In genomic region chr15:77634266-77634962, GRCh38 we compare ENCODE assay signal across 8 cellular contexts. TPM values are rescaled to one million over a fixed set of nuclear protein-coding genes. Genes with fewer than 3 reads are reported as not detected.
DNase-seq lines count a peak whose midpoint lies in the region; ATAC-seq, FAIRE-seq and TF ChIP-seq lines count a peak whose summit lies in the region.

No MANE protein-coding gene starts in this region.

- H4K20me1 ChIP-seq in GM12878 (ENCODE audit: control insufficient read depth, insufficient read depth), result no peaks in the 10 kb centered on the region

- no TSS peak for BruUV-seq in GM12878 (replicated peaks; lab: Mats Ljungman, UMichigan)

- peaks cover 33% of the 10 kb centered on the region for H3K27me3 Mint-ChIP-seq in IgD-negative memory B cell
- H3K27me3 Mint-ChIP-seq in T-helper 2 cell treated with Interferon-gamma antibody and Interleukin-4, amounts not matched to agents 5 μg/mL and 100 μg/mL, for 36 hours (ENCODE audit: low read depth), result peaks cover 48% of the 10 kb centered on the region

- no peak overlapping the region for H3K27ac Mint-ChIP-seq in IgD-negative memory B cell
- no peak overlapping the region for H3K27ac Mint-ChIP-seq in T-helper 2 cell treated with Interferon-gamma antibody and Interleukin-4, amounts not matched to agents 5 μg/mL and 100 μg/mL, for 36 hours

- no peak overlapping the region for H3K27ac ChIP-seq in GM12878 (ENCODE audit: control insufficient read depth, insufficient read depth)

- RAD21 ChIA-PET in GM12878 (lab: Charles Lee; ENCODE audit: unreplicated experiment), result interaction anchor here (1.0 to 2.6 kb wide), 4 partner anchors 17 to 241 kb away, joined by 3 to 19 read pairs (median 4); no protein-coding TSS in a partner anchor

- no peaks in the 10 kb centered on the region for H3K9me3 ChIP-seq in GM12878 (replicated peaks; ENCODE audit: control insufficient read depth, insufficient read depth, low read length)

- intact Hi-C loops in GM12878 (cut with micrococcal nuclease; ENCODE audit: unreplicated experiment), result loop anchor here (1.0 to 5.0 kb wide), 3 partner anchors 187 to 447 kb away; no protein-coding TSS in a partner anchor

- TF ChIP-seq EP300 in GM12878 (IDR thresholded peaks at IDR 0.05; ENCODE audit: borderline replicate concordance in 1 of 2, control insufficient read depth in 1 of 2, low read depth in 2 of 2, low read length in 2 of 2), result no peak

- peak; percentile 73 for DNase-seq in D721Med (ENCODE audit: insufficient read length, low spot score)
- peak; percentile 53 for DNase-seq in T-helper 2 cell treated with Interferon-gamma antibody and Interleukin-4, amounts not matched to agents 5 μg/mL and 100 μg/mL, for 36 hours (ENCODE audit: low spot score)
- no peak for DNase-seq in GM12878 (ENCODE audit: low read depth, low spot score)
- DNase-seq in iris pigment epithelial cell (ENCODE audit: low read depth), result peak; percentile 72
- DNase-seq in stimulated activated CD4-positive, alpha-beta T cell treated with anti-CD3 and anti-CD28 coated beads, Interleukin-2, amount 100 ng/mL, for 24 hours, result peak; percentile 67 to 80
- DNase-seq in NCI-H2107 treated with DMSO at 0.1 percent for 48 hours (lab: John Stamatoyannopoulos, UW; ENCODE audit: unreplicated experiment), result no peak

- H2AFZ ChIP-seq in GM12878 (ENCODE audit: control insufficient read depth, low read depth, low read length), result no peak overlapping the region

- H3K36me3 Mint-ChIP-seq in IgD-negative memory B cell, result peaks cover 2% of the 10 kb centered on the region
- H3K36me3 Mint-ChIP-seq in T-helper 2 cell treated with Interferon-gamma antibody and Interleukin-4, amounts not matched to agents 5 μg/mL and 100 μg/mL, for 36 hours (ENCODE audit: low read depth), result no peaks in the 10 kb centered on the region

- peak overlapping the region; percentile 17 to 88 (median 72) for H3K4me3 Mint-ChIP-seq in IgD-negative memory B cell
- H3K4me3 Mint-ChIP-seq in T-helper 2 cell treated with Interferon-gamma antibody and Interleukin-4, amounts not matched to agents 5 μg/mL and 100 μg/mL, for 36 hours, result peak overlapping the region; percentile 24

- H3K4me1 Mint-ChIP-seq in IgD-negative memory B cell, result peaks cover 6 to 10% (median 9%) of the 10 kb centered on the region in 3 donors
- H3K4me1 Mint-ChIP-seq in T-helper 2 cell treated with Interferon-gamma antibody and Interleukin-4, amounts not matched to agents 5 μg/mL and 100 μg/mL, for 36 hours (ENCODE audit: low read depth), result no peaks in the 10 kb centered on the region

- SMC1A ChIA-PET in GM12878 (lab: Charles Lee; ENCODE audit: uncharacterized antibody, unreplicated experiment), result interaction anchor here (1.0 to 1.7 kb wide), 4 partner anchors 33 to 240 kb away, joined by 3 to 5 read pairs (median 4); no protein-coding TSS in a partner anchor

- TF ChIP-seq CTCF in D721Med (IDR thresholded peaks at IDR 0.05; ENCODE audit: insufficient read depth, missing control alignments), result peak; percentile 64
- peak; percentile 62 to 71 (median 67) for TF ChIP-seq CTCF in GM12878 (IDR thresholded peaks at IDR 0.05 in 2 of 3, conservative IDR thresholded peaks at IDR 0.05 in 1 of 3; ENCODE audit: control insufficient read depth in 2 of 3, extremely low read depth in 1 of 3, insufficient read depth in 1 of 3, low read depth in 3 of 3, low read length in 3 of 3)

- ATAC-seq in GM12878 (peak; percentile 85), HG03439 (IDR thresholded peaks at IDR 0.05; ENCODE audit: unreplicated experiment) (no peak)

- POLR2A ChIA-PET in GM12878 (lab: Charles Lee), result no interaction called here

- no peak for TF ChIP-seq POLR2A in GM12878 (IDR thresholded peaks at IDR 0.05; ENCODE audit: low read depth, low read length)

- H3K79me2 ChIP-seq in GM12878 (ENCODE audit: control insufficient read depth, insufficient read depth, low read length), result no peaks in the 10 kb centered on the region

- H3K9me3 Mint-ChIP-seq in IgD-negative memory B cell, result peaks cover 0 to 2% (median 0%) of the 10 kb centered on the region in 3 donors
- no peaks in the 10 kb centered on the region for H3K9me3 Mint-ChIP-seq in T-helper 2 cell treated with Interferon-gamma antibody and Interleukin-4, amounts not matched to agents 5 μg/mL and 100 μg/mL, for 36 hours

- peaks cover 16 to 18% of the 10 kb centered on the region in 2 experiments for H3K27me3 ChIP-seq in GM12878 (replicated peaks in 1 of 2; ENCODE audit: control insufficient read depth in 2 of 2, insufficient read depth in 2 of 2, low read length in 1 of 2)

- H3K36me3 ChIP-seq in GM12878 (ENCODE audit: control insufficient read depth in 2 of 2, insufficient read depth in 2 of 2, low read length in 1 of 2), result no peaks in the 10 kb centered on the region

- FAIRE-seq in D721Med (lab: Jason Lieb, UNC) (no peak), GM12878 (lab: Jason Lieb, UNC) (peak; percentile 80)

- no peak overlapping the region for H3K9ac ChIP-seq in GM12878 (ENCODE audit: control insufficient read depth, insufficient read depth, low read length)

- H3K4me3 ChIP-seq in GM12878, result no peak overlapping the region

- 0% methylated on average over 16 of the region's 34 CpGs for WGBS in GM12878 (ENCODE audit: insufficient coverage, insufficient replicate concordance, low lambda C conversion rate, missing lambda C conversion rate)

- H3K4me1 ChIP-seq in GM12878 (ENCODE audit: control insufficient read depth, insufficient read depth, low read length), result no peaks in the 10 kb centered on the region; the same call in 1 of the 2 replicates

- CTCF ChIA-PET in GM12878 (lab: Yijun Ruan, JAX), result interaction anchor here (0.7 to 5.1 kb wide), 20 partner anchors 8 to 267 kb away, joined by 3 to 48 read pairs (median 4); no protein-coding TSS in a partner anchor

- in situ Hi-C loops in GM12878 (cut with MboI), result loop anchor here (25.0 kb wide), 1 partner anchor 178 kb away; no protein-coding TSS in a partner anchor

- H3K4me2 ChIP-seq in GM12878 (ENCODE audit: control insufficient read depth, insufficient read depth), result no peak overlapping the region

- TF ChIP-seq RAD21 in GM12878 (IDR thresholded peaks at IDR 0.05; ENCODE audit: insufficient read depth, low read depth, low read length), result peak; percentile 30; the same call in 1 of the 2 replicates

TF ChIP-seq in GM12878, 131 proteins besides CTCF, POLR2A, EP300 and RAD21 (continues in another document):
- TF ChIP-seq ZZZ3 (IDR thresholded peaks at IDR 0.05; ENCODE audit: control insufficient read depth, insufficient read length, low read depth), result no peak
- no peak for TF ChIP-seq REST (IDR thresholded peaks at IDR 0.05; ENCODE audit: low read depth, low read length)
- TF ChIP-seq, protein P1, sequence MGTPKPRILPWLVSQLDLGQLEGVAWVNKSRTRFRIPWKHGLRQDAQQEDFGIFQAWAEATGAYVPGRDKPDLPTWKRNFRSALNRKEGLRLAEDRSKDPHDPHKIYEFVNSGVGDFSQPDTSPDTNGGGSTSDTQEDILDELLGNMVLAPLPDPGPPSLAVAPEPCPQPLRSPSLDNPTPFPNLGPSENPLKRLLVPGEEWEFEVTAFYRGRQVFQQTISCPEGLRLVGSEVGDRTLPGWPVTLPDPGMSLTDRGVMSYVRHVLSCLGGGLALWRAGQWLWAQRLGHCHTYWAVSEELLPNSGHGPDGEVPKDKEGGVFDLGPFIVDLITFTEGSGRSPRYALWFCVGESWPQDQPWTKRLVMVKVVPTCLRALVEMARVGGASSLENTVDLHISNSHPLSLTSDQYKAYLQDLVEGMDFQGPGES (IDR thresholded peaks at IDR 0.05), result no peak
- peak; percentile 97 for TF ChIP-seq SMARCA5 (IDR thresholded peaks at IDR 0.05)
- peak; percentile 93 for TF ChIP-seq NFXL1 (IDR thresholded peaks at IDR 0.05; ENCODE audit: borderline replicate concordance)
- no peak for TF ChIP-seq SMAD1 (IDR thresholded peaks at IDR 0.05; ENCODE audit: low read depth, partially characterized antibody)

RNA-seq across cellular contexts. Expression of gene LINGO1, which starts 1.7 kb away (rescaled TPM):
- polyA plus RNA-seq in IgD-negative memory B cell (not detected), GM12878 (2011; rRNA removed) (0.61 and 3.9 TPM in 2 replicates), GM12878 (2014; fragmentation: Illumina TruSeq; extraction: Trizol) (0.15 TPM in 1 of 2 replicates, not detected in the other), GM12878 (2014; fragmentation: Nextera tagmentation; extraction: Ambion mirVana) (not detected), GM12878 (2014; rRNA removed) (0.04 and 0.05 TPM in 2 replicates), GM12878 (2016; fragmentation: Nextera tagmentation; extraction: Ambion mirVana) (under 1 TPM in 1 of 2 experiments, not detected in 1; 0.19 TPM)
- total RNA-seq in GM12878 (2013; cell fraction: nucleolus; rRNA removed), result 0.81 and 0.84 TPM in 2 replicates
- total RNA-seq in GM12878 (2014; rRNA removed) (0.27 TPM in 1 of 2 replicates, not detected in the other), GM12878 (2014; rRNA removed; fragmentation: Illumina TruSeq; extraction: Trizol) (not detected in 2 replicates), GM12878 (2021) (0.64 TPM in 1 of 2 replicates, not detected in the other)
- polyA plus RNA-seq in GM12878 (2011; ENCODE audit: low read depth), result 0.16 TPM
- 1.8 and 2.9 TPM in 2 replicates for polyA plus RNA-seq in GM12878 (2011; cell fraction: cytosol; rRNA removed)
- polyA plus RNA-seq in GM12878 (2011; cell fraction: nucleus; rRNA removed), result 3.1 and 4.0 TPM in 2 replicates
- 0.42 and 0.46 TPM in 2 replicates for polyA plus RNA-seq in GM12878 (2012)
- polyA minus RNA-seq in GM12878 (2011; rRNA and poly(A)+ RNA removed), result 1.7 and 4.4 TPM in 2 replicates
- polyA minus RNA-seq in GM12878 (2011; cell fraction: cytosol; rRNA and poly(A)+ RNA removed), result 2.0 and 3.1 TPM in 2 replicates
- polyA minus RNA-seq in GM12878 (2011; cell fraction: nucleus; rRNA and poly(A)+ RNA removed), result 0.38 and 1.6 TPM in 2 replicates

Comparison
In these comparisons a context has a peak if more than half of its experiments do, and no peak if none do; other contexts are left out.
1. DNase-seq: peak in D721Med (single experiment), T-helper 2 cell treated with Interferon-gamma antibody and Interleukin-4, amounts not matched to agents 5 μg/mL and 100 μg/mL, for 36 hours (single experiment), iris pigment epithelial cell (single experiment) and stimulated activated CD4-positive, alpha-beta T cell treated with anti-CD3 and anti-CD28 coated beads, Interleukin-2, amount 100 ng/mL, for 24 hours (2 of 2); none in GM12878 (single experiment) and NCI-H2107 treated with DMSO at 0.1 percent for 48 hours (single experiment).